1 cellular context compared by ENCODE assay signal in genomic region chr16:11030990-11031510, GRCh38.
TF ChIP-seq lines count a peak whose summit lies in the region.

No MANE protein-coding gene starts in this region.

TF ChIP-seq in H1, 55 proteins besides CTCF, POLR2A, EP300 and RAD21:
- TF ChIP-seq SIRT6 (IDR thresholded peaks at IDR 0.05; ENCODE audit: low read length) (no peak), TAF1 (IDR thresholded peaks at IDR 0.05; ENCODE audit: low read depth, low read length) (no peak), CBX8 (IDR thresholded peaks at IDR 0.05; ENCODE audit: borderline replicate concordance, low read depth, low read length) (no peak), RXRA (IDR thresholded peaks at IDR 0.05; ENCODE audit: insufficient read depth, low read depth, low read length) (no peak), SRF (IDR thresholded peaks at IDR 0.05; ENCODE audit: low read depth, low read length) (no peak), TEAD4 (IDR thresholded peaks at IDR 0.05; ENCODE audit: low read depth, low read length) (no peak), USF2 (IDR thresholded peaks at IDR 0.05; ENCODE audit: low read length) (no peak), EZH2 (IDR thresholded peaks at IDR 0.05; ENCODE audit: low read depth, low read length, severe bottlenecking) (no peak), CEBPB (IDR thresholded peaks at IDR 0.05; ENCODE audit: low read depth, low read length) (no peak), CBX5 (IDR thresholded peaks at IDR 0.05; ENCODE audit: low read depth, low read length) (no peak)
